ENCODE assay signal across 1 cellular context in the genomic region with DNA sequence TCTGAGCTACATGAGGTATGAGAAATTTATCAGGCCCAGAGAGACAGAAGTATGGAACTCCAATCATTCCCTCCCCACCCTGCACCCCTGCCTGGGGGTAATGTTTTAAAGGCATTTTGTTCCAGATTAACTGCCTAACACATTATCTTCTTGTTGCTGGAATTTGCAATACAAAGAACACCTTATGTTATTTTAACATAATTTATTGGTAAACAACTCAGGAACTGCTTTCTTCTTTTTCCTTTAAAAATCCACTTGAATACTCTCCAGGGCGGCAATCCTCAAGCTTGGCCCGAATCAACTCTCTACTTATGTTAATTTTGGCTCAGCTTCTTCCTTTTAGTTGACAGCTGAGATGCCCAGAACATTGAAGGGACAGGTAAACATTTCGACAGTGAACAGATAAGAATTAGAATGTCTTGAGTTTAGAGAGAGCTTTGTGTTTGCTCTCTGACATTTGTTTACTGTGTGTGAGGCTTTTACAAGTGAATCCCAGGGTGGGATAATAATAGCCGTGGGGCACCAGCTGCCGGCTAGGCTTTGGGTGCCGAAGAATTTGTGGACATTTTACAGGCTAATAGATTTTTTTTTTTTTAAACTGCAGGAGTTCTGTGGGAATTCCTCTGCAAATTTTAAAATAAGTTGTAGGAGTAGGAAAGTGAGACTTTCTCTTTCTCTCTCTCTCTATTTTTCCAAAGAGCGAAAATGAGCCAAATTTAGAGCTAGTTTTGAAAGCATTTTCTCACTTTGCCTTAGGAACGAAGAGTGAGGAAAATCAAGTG.
TF ChIP-seq lines count a peak whose summit lies in the region.

No MANE protein-coding gene starts in this region.

TF ChIP-seq in WTC11, 78 proteins besides CTCF, POLR2A, EP300 and RAD21 (continued from another document):
- TF ChIP-seq, protein P1, sequence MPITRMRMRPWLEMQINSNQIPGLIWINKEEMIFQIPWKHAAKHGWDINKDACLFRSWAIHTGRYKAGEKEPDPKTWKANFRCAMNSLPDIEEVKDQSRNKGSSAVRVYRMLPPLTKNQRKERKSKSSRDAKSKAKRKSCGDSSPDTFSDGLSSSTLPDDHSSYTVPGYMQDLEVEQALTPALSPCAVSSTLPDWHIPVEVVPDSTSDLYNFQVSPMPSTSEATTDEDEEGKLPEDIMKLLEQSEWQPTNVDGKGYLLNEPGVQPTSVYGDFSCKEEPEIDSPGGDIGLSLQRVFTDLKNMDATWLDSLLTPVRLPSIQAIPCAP (CRISPR knock-in tag; IDR thresholded peaks at IDR 0.05) = no peak
- TF ChIP-seq FOXP1 (CRISPR knock-in tag; IDR thresholded peaks at IDR 0.05; ENCODE audit: borderline replicate concordance) (no peak), EMX1 (CRISPR knock-in tag; IDR thresholded peaks at IDR 0.05) (no peak), HMGA2 (CRISPR knock-in tag; IDR thresholded peaks at IDR 0.05) (no peak), SMAD4 (CRISPR knock-in tag; IDR thresholded peaks at IDR 0.05) (no peak), TEAD4 (CRISPR knock-in tag; IDR thresholded peaks at IDR 0.05) (no peak), RORB (CRISPR knock-in tag; IDR thresholded peaks at IDR 0.05) (no peak), RELA (CRISPR knock-in tag; IDR thresholded peaks at IDR 0.05; ENCODE audit: borderline replicate concordance) (no peak), NFATC4 (CRISPR knock-in tag; IDR thresholded peaks at IDR 0.05) (no peak)
- TF ChIP-seq, protein P2, sequence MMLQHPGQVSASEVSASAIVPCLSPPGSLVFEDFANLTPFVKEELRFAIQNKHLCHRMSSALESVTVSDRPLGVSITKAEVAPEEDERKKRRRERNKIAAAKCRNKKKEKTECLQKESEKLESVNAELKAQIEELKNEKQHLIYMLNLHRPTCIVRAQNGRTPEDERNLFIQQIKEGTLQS (CRISPR knock-in tag; conservative IDR thresholded peaks at IDR 0.05) = no peak
